Comparison of ENCODE assay signal across 1 cellular context in genomic region chr9:91177661-91178280, GRCh38.
TF ChIP-seq lines count a peak whose summit lies in the region.

No MANE protein-coding gene starts in this region.

TF ChIP-seq in GM23338, 12 proteins besides CTCF, POLR2A, EP300 and RAD21 (continued from another document):
- no peak for TF ChIP-seq REST (IDR thresholded peaks at IDR 0.05; ENCODE audit: unreplicated experiment)
- TF ChIP-seq ZNF114 (CRISPR knock-in tag; IDR thresholded peaks at IDR 0.05) = no peak
- TF ChIP-seq POLR2AphosphoS5 (IDR thresholded peaks at IDR 0.05; ENCODE audit: low read depth) = no peak
TF ChIP-seq in GM23338: peak in this region for 0.
